8 cellular contexts compared by ENCODE assay signal in genomic region chr20:50415516-50416268, GRCh38.
DNase-seq lines count a peak whose midpoint lies in the region; ATAC-seq, FAIRE-seq and TF ChIP-seq lines count a peak whose summit lies in the region.

No MANE protein-coding gene starts in this region.

- H3K4me1 Mint-ChIP-seq in HFFc6 (ENCODE audit: low read depth), result peaks cover 32% of the 10 kb centered on the region
- H3K4me1 Mint-ChIP-seq in stimulated activated memory B cell treated with anti-CD40 and anti-IgM and Interleukin-4, amounts not matched to agents 10 μg/mL and 1 μg/mL and 100 μg/mL, for 72 hours, result no peaks in the 10 kb centered on the region
- H3K4me1 Mint-ChIP-seq in activated T-cell treated with anti-CD3 and anti-CD28 coated beads, Interleukin-2, amount 50 U/mL, for 72 hours (ENCODE audit: low read depth), result no peaks in the 10 kb centered on the region
- H3K4me1 Mint-ChIP-seq in CD4-positive, alpha-beta memory T cell, result no peaks in the 10 kb centered on the region

- no peaks in the 10 kb centered on the region for H3K79me2 ChIP-seq in mammary epithelial cell (ENCODE audit: insufficient read depth, low read length)

- peak overlapping the region; percentile 76 for H2AFZ ChIP-seq in mammary epithelial cell (ENCODE audit: low read depth, low read length)

- 9% methylated on average over 21 of the region's 25 CpGs for WGBS in mammary epithelial cell (ENCODE audit: low coverage, missing lambda C conversion rate)

- H3K36me3 Mint-ChIP-seq in HFFc6 (ENCODE audit: low read depth), result 0 out of 2 replicates have a peak, but pooled peaks cover 5% of the 10 kb centered on the region
- no peaks in the 10 kb centered on the region for H3K36me3 Mint-ChIP-seq in stimulated activated memory B cell treated with anti-CD40 and anti-IgM and Interleukin-4, amounts not matched to agents 10 μg/mL and 1 μg/mL and 100 μg/mL, for 72 hours
- H3K36me3 Mint-ChIP-seq in activated T-cell treated with anti-CD3 and anti-CD28 coated beads, Interleukin-2, amount 50 U/mL, for 72 hours (ENCODE audit: insufficient read depth in 2 of 2), result no peaks in the 10 kb centered on the region
- H3K36me3 Mint-ChIP-seq in CD4-positive, alpha-beta memory T cell, result no peaks in the 10 kb centered on the region

- H3K27me3 Mint-ChIP-seq in HFFc6 (ENCODE audit: insufficient read depth), result peaks cover 3% of the 10 kb centered on the region
- H3K27me3 Mint-ChIP-seq in stimulated activated memory B cell treated with anti-CD40 and anti-IgM and Interleukin-4, amounts not matched to agents 10 μg/mL and 1 μg/mL and 100 μg/mL, for 72 hours, result peaks cover 43% of the 10 kb centered on the region
- peaks cover 6% of the 10 kb centered on the region for H3K27me3 Mint-ChIP-seq in activated T-cell treated with anti-CD3 and anti-CD28 coated beads, Interleukin-2, amount 50 U/mL, for 72 hours (ENCODE audit: low read depth)
- H3K27me3 Mint-ChIP-seq in CD4-positive, alpha-beta memory T cell, result peaks cover 0 to 5% of the 10 kb centered on the region in 2 donors

- H3K4me3 Mint-ChIP-seq in HFFc6, result peak overlapping the region; percentile 82
- no peak overlapping the region for H3K4me3 Mint-ChIP-seq in stimulated activated memory B cell treated with anti-CD40 and anti-IgM and Interleukin-4, amounts not matched to agents 10 μg/mL and 1 μg/mL and 100 μg/mL, for 72 hours
- H3K4me3 Mint-ChIP-seq in activated T-cell treated with anti-CD3 and anti-CD28 coated beads, Interleukin-2, amount 50 U/mL, for 72 hours, result no peak overlapping the region
- no peak overlapping the region for H3K4me3 Mint-ChIP-seq in CD4-positive, alpha-beta memory T cell

- POLR2A ChIA-PET in CD4-positive, alpha-beta memory T cell (lab: Charles Lee; ENCODE audit: partially characterized antibody), result no interaction called here

- in situ Hi-C loops in mammary epithelial cell (cut with MboI; ENCODE audit: low sequenced_read_pairs in 2 of 2), result no loop called here

- H4K20me1 ChIP-seq in mammary epithelial cell (ENCODE audit: insufficient read depth, low read length), result no peaks in the 10 kb centered on the region

- TF ChIP-seq CTCF in HFFc6 (IDR thresholded peaks at IDR 0.05) (no peak), mammary epithelial cell (conservative IDR thresholded peaks at IDR 0.05 in 1 of 2, IDR thresholded peaks at IDR 0.05 in 1 of 2; ENCODE audit: extremely low read depth in 1 of 2, insufficient read depth in 1 of 2, low read depth in 1 of 2, low read length in 2 of 2) (no peak), D721Med (IDR thresholded peaks at IDR 0.05; ENCODE audit: insufficient read depth, missing control alignments) (no peak)

- FAIRE-seq in D721Med (lab: Jason Lieb, UNC), result no peak

- dilution Hi-C loops in mammary epithelial cell (cut with HindIII; ENCODE audit: low sequenced_read_pairs), result loop anchor here (5.0 kb wide), 1 partner anchor 33 kb away; no protein-coding TSS in a partner anchor

- intact Hi-C loops in mammary epithelial cell (cut with micrococcal nuclease) (no loop called here), left colon (cut with DNase I, micrococcal nuclease) (no loop called here)
- intact Hi-C loops in CD4-positive, alpha-beta memory T cell (cut with micrococcal nuclease), result no loop called here

- H3K4me1 ChIP-seq in mammary epithelial cell (ENCODE audit: insufficient read depth, low read length), result peaks cover 22% of the 10 kb centered on the region
- no peaks in the 10 kb centered on the region for H3K4me1 ChIP-seq in CD4-positive, alpha-beta memory T cell (ENCODE audit: insufficient read depth, low read length)

- H3K27me3 ChIP-seq in mammary epithelial cell (ENCODE audit: insufficient read depth, low read length), result no peaks in the 10 kb centered on the region
- H3K27me3 ChIP-seq in CD4-positive, alpha-beta memory T cell (ENCODE audit: insufficient read depth, low read length), result no peaks in the 10 kb centered on the region

- no peaks in the 10 kb centered on the region for H3K36me3 ChIP-seq in mammary epithelial cell (ENCODE audit: insufficient read depth, low read length)
- H3K36me3 ChIP-seq in CD4-positive, alpha-beta memory T cell (ENCODE audit: insufficient read depth, low read length), result no peaks in the 10 kb centered on the region

- peaks cover 23% of the 10 kb centered on the region for H3K9me3 Mint-ChIP-seq in HFFc6
- H3K9me3 Mint-ChIP-seq in stimulated activated memory B cell treated with anti-CD40 and anti-IgM and Interleukin-4, amounts not matched to agents 10 μg/mL and 1 μg/mL and 100 μg/mL, for 72 hours, result peaks cover 7% of the 10 kb centered on the region
- H3K9me3 Mint-ChIP-seq in activated T-cell treated with anti-CD3 and anti-CD28 coated beads, Interleukin-2, amount 50 U/mL, for 72 hours, result peaks cover 0 to 2% of the 10 kb centered on the region in 2 donors
- peaks cover 0 to 5% (median 0%) of the 10 kb centered on the region in 8 donors for H3K9me3 Mint-ChIP-seq in CD4-positive, alpha-beta memory T cell

- H3K4me3 ChIP-seq in mammary epithelial cell (replicated peaks in 1 of 3; ENCODE audit: insufficient read depth in 1 of 3, low read depth in 2 of 3, low read length in 3 of 3), result no peak overlapping the region
- H3K4me3 ChIP-seq in CD4-positive, alpha-beta memory T cell (ENCODE audit: low read length in 2 of 2), result no peak overlapping the region

- BruUV-seq in mammary epithelial cell (replicated peaks; lab: Mats Ljungman, UMichigan), result no TSS peak

- H3K9ac ChIP-seq in mammary epithelial cell (ENCODE audit: insufficient read depth, low read length), result peak overlapping the region; percentile 67

- peak overlapping the region; percentile 73 for H3K27ac ChIP-seq in mammary epithelial cell (ENCODE audit: insufficient read depth, low read depth, low read length)
- H3K27ac ChIP-seq in CD4-positive, alpha-beta memory T cell (ENCODE audit: low read depth, low read length), result no peak overlapping the region

- peak overlapping the region; percentile 59 for H3K4me2 ChIP-seq in mammary epithelial cell (ENCODE audit: insufficient read depth, low read depth, low read length)

- H3K9me3 ChIP-seq in mammary epithelial cell (replicated peaks; ENCODE audit: insufficient read depth, low read length), result no peaks in the 10 kb centered on the region
- H3K9me3 ChIP-seq in CD4-positive, alpha-beta memory T cell (ENCODE audit: control insufficient read depth in 1 of 2, low read length in 2 of 2), result no peaks in the 10 kb centered on the region

- CTCF ChIA-PET in mammary epithelial cell (lab: Charles Lee; ENCODE audit: low non-redundant PET), result no interaction called here
- CTCF ChIA-PET in CD4-positive, alpha-beta memory T cell (lab: Charles Lee; ENCODE audit: partially characterized antibody), result no interaction called here

- peak overlapping the region; percentile 92 for H3K27ac Mint-ChIP-seq in HFFc6
- no peak overlapping the region for H3K27ac Mint-ChIP-seq in stimulated activated memory B cell treated with anti-CD40 and anti-IgM and Interleukin-4, amounts not matched to agents 10 μg/mL and 1 μg/mL and 100 μg/mL, for 72 hours
- no peak overlapping the region for H3K27ac Mint-ChIP-seq in activated T-cell treated with anti-CD3 and anti-CD28 coated beads, Interleukin-2, amount 50 U/mL, for 72 hours
- H3K27ac Mint-ChIP-seq in CD4-positive, alpha-beta memory T cell, result no peak overlapping the region

- DNase-seq in HFFc6 (peak; percentile 88), mammary epithelial cell (peak; percentile 78), left colon (peak; percentile 97 to 99), D721Med (ENCODE audit: insufficient read length, low spot score) (no peak), NCI-H2171 (lab: John Stamatoyannopoulos, UW) (no peak)
- no peak for DNase-seq in activated T-cell treated with anti-CD3 and anti-CD28 coated beads, Interleukin-2, amount 50 U/mL, for 72 hours
- no peak for DNase-seq in CD4-positive, alpha-beta memory T cell

- peak; percentile 93 for ATAC-seq in left colon
- ATAC-seq in stimulated activated memory B cell treated with anti-CD40 and anti-IgM and Interleukin-4, amounts not matched to agents 10 μg/mL and 1 μg/mL and 100 μg/mL, for 72 hours, result peak; percentile 11
- ATAC-seq in activated T-cell treated with anti-CD3 and anti-CD28 coated beads, Interleukin-2, amount 50 U/mL, for 72 hours (replicated peaks in 1 of 2), result no peak

Comparison
In these comparisons a context has a peak if more than half of its experiments do, and no peak if none do; other contexts are left out.
1. DNase-seq: peak in HFFc6 (single experiment), mammary epithelial cell (single experiment) and left colon (2 of 2); none in D721Med (single experiment), activated T-cell treated with anti-CD3 and anti-CD28 coated beads, Interleukin-2, amount 50 U/mL, for 72 hours (0 of 2), NCI-H2171 (single experiment) and CD4-positive, alpha-beta memory T cell (0 of 5).
2. ATAC-seq: peak in left colon (single experiment) and stimulated activated memory B cell treated with anti-CD40 and anti-IgM and Interleukin-4, amounts not matched to agents 10 μg/mL and 1 μg/mL and 100 μg/mL, for 72 hours (single experiment); none in activated T-cell treated with anti-CD3 and anti-CD28 coated beads, Interleukin-2, amount 50 U/mL, for 72 hours (0 of 2).